Comparison of ENCODE assay signal across 8 cellular contexts in genomic region chr4:184472540-184473264, GRCh38. TPM values are rescaled to one million over a fixed set of nuclear protein-coding genes. Genes with fewer than 3 reads are reported as not detected.
A peak's percentile ranks its signal among the peaks of the same experiment; 100 is the strongest.
DNase-seq lines count a peak whose midpoint lies in the region; ATAC-seq and TF ChIP-seq lines count a peak whose summit lies in the region.

No MANE protein-coding gene starts in this region.

- peak; percentile 31 for ATAC-seq in GM21825 (IDR thresholded peaks at IDR 0.05; ENCODE audit: unreplicated experiment)
- ATAC-seq in left colon: peak; percentile 77
- ATAC-seq in HG02884 (IDR thresholded peaks at IDR 0.05; ENCODE audit: unreplicated experiment): no peak

- intact Hi-C loops in left colon (cut with DNase I, micrococcal nuclease): loop anchor here in 1 of 2 donors (10.0 kb wide), 1 partner anchor 88 kb away; no protein-coding TSS in a partner anchor

- TF ChIP-seq CTCF in coronary artery (IDR thresholded peaks at IDR 0.05): no peak

- peak overlapping the region; percentile 100 for H3K4me3 ChIP-seq in coronary artery

- peak overlapping the region; percentile 99 to 100 for H3K27ac ChIP-seq in coronary artery

- DNase-seq in GM04504 (ENCODE audit: low read depth) (peak; percentile 37), NAMALWA (ENCODE audit: low spot score) (peak; percentile 65), coronary artery (ENCODE audit: low spot score) (peak; percentile 90), left colon (peak; percentile 92)
- DNase-seq in activated CD4-positive, CD25-positive, alpha-beta regulatory T cell treated with anti-CD3 and anti-CD28 coated beads, Interleukin-2, amount 50 U/mL, for 72 hours: peak; percentile 69
- peak; percentile 56 for DNase-seq in stimulated activated CD4-positive, alpha-beta T cell treated with anti-CD3 and anti-CD28 coated beads, Interleukin-1b, Interleukin-23, amount 100 ng/mL, for 48 hours

RNA-seq across cellular contexts. Expression of gene IRF2, which starts 1.6 kb away (rescaled TPM):
- total RNA-seq in left colon: 10 to 100 TPM; 45.5 to 51.3 TPM

Comparison
In these comparisons a context has a peak if more than half of its experiments do, and no peak if none do; other contexts are left out.
1. DNase-seq: peak in every context shown above with its lines; median percentile 92 in left colon; 90 in coronary artery; 69 in activated CD4-positive, CD25-positive, alpha-beta regulatory T cell treated with anti-CD3 and anti-CD28 coated beads, Interleukin-2, amount 50 U/mL, for 72 hours; 65 in NAMALWA; 56 in stimulated activated CD4-positive, alpha-beta T cell treated with anti-CD3 and anti-CD28 coated beads, Interleukin-1b, Interleukin-23, amount 100 ng/mL, for 48 hours; 37 in GM04504.